Comparison of ENCODE assay signal across 1 cellular context in genomic region chr19:41920878-41921277, GRCh38.
TF ChIP-seq lines count a peak whose summit lies in the region.

No MANE protein-coding gene starts in this region.

TF ChIP-seq in endothelial cell of umbilical vein, 7 proteins besides CTCF, POLR2A, EP300 and RAD21:
- TF ChIP-seq POLR2AphosphoS5 (IDR thresholded peaks at IDR 0.05; ENCODE audit: insufficient read depth, low read depth, low read length) (no peak), EZH2 (IDR thresholded peaks at IDR 0.05; ENCODE audit: borderline replicate concordance, low read depth, low read length, severe bottlenecking) (peak; percentile 54)
TF ChIP-seq in endothelial cell of umbilical vein: peak in this region for 1.
